ENCODE assay signal across 26 cellular contexts in genomic region chr7:80879849-80880248, GRCh38. TPM values are rescaled to one million over a fixed set of nuclear protein-coding genes. Genes with fewer than 3 reads are reported as not detected.
DNase-seq lines count a peak whose midpoint lies in the region; ATAC-seq, FAIRE-seq and TF ChIP-seq lines count a peak whose summit lies in the region.
"Had no signal": no experiment of that assay in that cellular context is flagged by ENCODE, and none has a peak within 500 bp of the region (broad histone marks: within the 10 kb centered on the region; RNA-seq: fewer than 3 reads in every experiment).

No MANE protein-coding gene starts in this region.

- TF ChIP-seq POLR2A in sigmoid colon (IDR thresholded peaks at IDR 0.05) (no peak), right lobe of liver (IDR thresholded peaks at IDR 0.05) (no peak)

- H3K36me3 ChIP-seq in astrocyte (ENCODE audit: insufficient read depth, low read length): peaks cover 4% of the 10 kb centered on the region
- H3K36me3 ChIP-seq in cardiac muscle cell: no peaks in the 10 kb centered on the region
- H3K36me3 ChIP-seq in sigmoid colon: no peaks in the 10 kb centered on the region
- no peaks in the 10 kb centered on the region for H3K36me3 ChIP-seq in right lobe of liver
- H3K36me3 ChIP-seq: lower lobe of right lung, neutrophil, uterus had no signal

- no peaks in the 10 kb centered on the region for H3K9me3 ChIP-seq in astrocyte (ENCODE audit: insufficient read depth, low read depth, low read length)
- H3K9me3 ChIP-seq in cardiac muscle cell (ENCODE audit: low read depth): no peaks in the 10 kb centered on the region
- H3K9me3 ChIP-seq in sigmoid colon: no peaks in the 10 kb centered on the region
- H3K9me3 ChIP-seq in right lobe of liver: no peaks in the 10 kb centered on the region
- H3K9me3 ChIP-seq: Caco-2, lower lobe of right lung, neutrophil, uterus had no signal

- TF ChIP-seq EP300 in sigmoid colon (IDR thresholded peaks at IDR 0.05): no peak

- peak; percentile 49 for FAIRE-seq in astrocyte (lab: Jason Lieb, UNC)

- H3K9me3 Mint-ChIP-seq in astrocyte (ENCODE audit: unreplicated experiment): no peaks in the 10 kb centered on the region
- H3K9me3 Mint-ChIP-seq: activated naive CD8-positive, alpha-beta T cell treated with anti-CD3 and anti-CD28 coated beads, Interleukin-2, amount 50 U/mL, for 24 hours; central memory CD8-positive, alpha-beta T cell had no signal

- H3K27ac ChIP-seq in astrocyte (ENCODE audit: low read depth, low read length) (no peak overlapping the region), cardiac muscle cell (no peak overlapping the region), sigmoid colon (peak overlapping the region in 3 of 4 donors; percentile 35 to 64 (median 46)), right lobe of liver (no peak overlapping the region)
- H3K27ac ChIP-seq: 22Rv1, HL-60, lower lobe of right lung, neutrophil, VCaP had no signal

- H3K4me3 Mint-ChIP-seq in astrocyte (ENCODE audit: unreplicated experiment): no peak overlapping the region
- H3K4me3 Mint-ChIP-seq: activated naive CD8-positive, alpha-beta T cell treated with anti-CD3 and anti-CD28 coated beads, Interleukin-2, amount 50 U/mL, for 24 hours; central memory CD8-positive, alpha-beta T cell; immature natural killer cell; T-helper 17 cell had no signal

- DNase-seq in DMS 273 (lab: John Stamatoyannopoulos, UW; ENCODE audit: unreplicated experiment) (peak; percentile 30), DMS 273 treated with DMSO at 0.1 percent for 48 hours (lab: John Stamatoyannopoulos, UW) (no peak), astrocyte (ENCODE audit: low read depth) (peak; percentile 72), cardiac muscle cell (ENCODE audit: low read depth in 1 of 2, low spot score in 1 of 2) (peak; percentile 15 to 52), sigmoid colon (no peak), right lobe of liver (no peak)
- DNase-seq: activated CD8-positive, alpha-beta memory T cell treated with anti-CD3 and anti-CD28 coated beads, Interleukin-2, amount 50 U/mL, for 48 hours; activated effector memory CD4-positive, alpha-beta T cell treated with Interleukin-2 at 50 U/mL for 16 hours; activated naive CD8-positive, alpha-beta T cell treated with anti-CD3 and anti-CD28 coated beads, Interleukin-2, amount 50 U/mL, for 24 hours; Caco-2; effector CD8-positive, alpha-beta T cell; immature natural killer cell; lower lobe of right lung; NCI-H1417 treated with DMSO at 0.1 percent for 48 hours; NCI-H524; SIG-M5; stimulated activated CD8-positive, alpha-beta memory T cell treated with anti-CD3 and anti-CD28 coated beads, Interleukin-4, amount 100 ng/mL, for 48 hours; T-helper 17 cell; uterus had no signal

- H2AFZ ChIP-seq in astrocyte (ENCODE audit: low read depth, low read length): no peak overlapping the region

- H3K4me1 Mint-ChIP-seq in astrocyte (ENCODE audit: low read depth, unreplicated experiment): peaks cover 58% of the 10 kb centered on the region
- H3K4me1 Mint-ChIP-seq: central memory CD8-positive, alpha-beta T cell; T-helper 17 cell had no signal

- H3K27me3 ChIP-seq in astrocyte (ENCODE audit: insufficient read depth, low read length) (no peaks in the 10 kb centered on the region), cardiac muscle cell (no peaks in the 10 kb centered on the region), sigmoid colon (no peaks in the 10 kb centered on the region), right lobe of liver (no peaks in the 10 kb centered on the region)
- H3K27me3 ChIP-seq: neutrophil, uterus had no signal

- H3K9ac ChIP-seq in astrocyte (ENCODE audit: low read length): no peak overlapping the region

- WGBS in sigmoid colon, 2 donors: 92 to 93% methylated on average over 5 of the region's 5 CpGs
- 50% methylated on average over 5 of the region's 5 CpGs for WGBS in right lobe of liver (ENCODE audit: insufficient coverage, low coverage, low lambda C conversion rate, missing lambda C conversion rate)

- peaks cover 6% of the 10 kb centered on the region for H3K79me2 ChIP-seq in astrocyte (ENCODE audit: insufficient read depth, low read length)

- TF ChIP-seq CTCF in astrocyte (IDR thresholded peaks at IDR 0.05; ENCODE audit: insufficient read depth, low read depth, low read length) (no peak), cardiac muscle cell (IDR thresholded peaks at IDR 0.05; ENCODE audit: low read depth, low read length) (no peak), sigmoid colon (IDR thresholded peaks at IDR 0.05) (no peak), right lobe of liver (IDR thresholded peaks at IDR 0.05) (no peak)

- H3K4me1 ChIP-seq in astrocyte (ENCODE audit: insufficient read depth, low read length) (peaks cover 36% of the 10 kb centered on the region), cardiac muscle cell (ENCODE audit: low read depth) (peaks cover 3% of the 10 kb centered on the region), sigmoid colon (peaks cover 0 to 54% (median 30%) of the 10 kb centered on the region in 4 donors), right lobe of liver (no peaks in the 10 kb centered on the region)

- H3K4me3 ChIP-seq in astrocyte (ENCODE audit: insufficient read depth, low read depth, low read length): no peak overlapping the region
- H3K4me3 ChIP-seq in cardiac muscle cell: no peak overlapping the region
- H3K4me3 ChIP-seq in sigmoid colon: no peak overlapping the region
- no peak overlapping the region for H3K4me3 ChIP-seq in right lobe of liver
- H3K4me3 ChIP-seq: lower lobe of right lung, uterus had no signal

- no peak overlapping the region for H3K4me2 ChIP-seq in astrocyte (ENCODE audit: low read length)

- intact Hi-C loops in sigmoid colon (cut with DNase I): no loop called here
- intact Hi-C loops in right lobe of liver (cut with DNase I): no loop called here

- H3K36me3 Mint-ChIP-seq in astrocyte (ENCODE audit: low read depth, unreplicated experiment): peaks cover 6% of the 10 kb centered on the region

- H3K27me3 Mint-ChIP-seq in astrocyte (ENCODE audit: low read depth, unreplicated experiment): no peaks in the 10 kb centered on the region
- H3K27me3 Mint-ChIP-seq: activated naive CD8-positive, alpha-beta T cell treated with anti-CD3 and anti-CD28 coated beads, Interleukin-2, amount 50 U/mL, for 24 hours; central memory CD8-positive, alpha-beta T cell; T-helper 17 cell had no signal

- no peaks in the 10 kb centered on the region for H4K20me1 ChIP-seq in astrocyte (ENCODE audit: insufficient read depth, low read length)

- ATAC-seq in right lobe of liver: no peak
- ATAC-seq in HG03280 (IDR thresholded peaks at IDR 0.05; ENCODE audit: unreplicated experiment): no peak
- no peak for ATAC-seq in GM19397 (IDR thresholded peaks at IDR 0.05; ENCODE audit: unreplicated experiment)
- ATAC-seq: activated naive CD8-positive, alpha-beta T cell treated with anti-CD3 and anti-CD28 coated beads, Interleukin-2, amount 50 U/mL, for 24 hours; lower lobe of right lung; T-helper 17 cell had no signal

- H3K27ac Mint-ChIP-seq in astrocyte (ENCODE audit: unreplicated experiment): peak overlapping the region; percentile 48
- H3K27ac Mint-ChIP-seq: activated naive CD8-positive, alpha-beta T cell treated with anti-CD3 and anti-CD28 coated beads, Interleukin-2, amount 50 U/mL, for 24 hours; immature natural killer cell; T-helper 17 cell had no signal

RNA-seq across cellular contexts. Expression of gene SEMA3C, which starts 39.0 kb away (rescaled TPM):
- total RNA-seq in astrocyte: 148 and 193 TPM in 2 replicates
- total RNA-seq in cardiac muscle cell: 36.2 and 53.5 TPM in 2 replicates
- polyA plus RNA-seq in cardiac muscle cell: 15.5 and 29.6 TPM in 2 replicates
- total RNA-seq in sigmoid colon: 100 to 1,000 TPM; 213 to 298 (median 250) TPM
- polyA plus RNA-seq in sigmoid colon: 10 to 100 TPM in 1 of 3 donors, 1 to 10 TPM in 2; 8.4 to 20.6 (median 8.6) TPM
- 1 to 10 TPM in 1 of 6 experiments, under 1 TPM in 5; 0.23 to 1.3 (median 0.53) TPM for total RNA-seq in right lobe of liver

Comparison
In these comparisons a context has a peak if more than half of its experiments do, and no peak if none do; other contexts are left out.
1. DNase-seq: peak in DMS 273 (single experiment), astrocyte (single experiment) and cardiac muscle cell (2 of 2); none in DMS 273 treated with DMSO at 0.1 percent for 48 hours (single experiment), sigmoid colon (single experiment) and right lobe of liver (0 of 3).
2. H3K27ac ChIP-seq: peak in sigmoid colon (3 of 4); none in astrocyte (single experiment), cardiac muscle cell (single experiment) and right lobe of liver (0 of 3).
3. RNA of gene SEMA3C, which starts 39.0 kb away (total RNA-seq): 213 to 298 TPM in sigmoid colon, 148 to 193 TPM in astrocyte and 36.2 to 53.5 TPM in cardiac muscle cell; 0.23 to 1.3 TPM in right lobe of liver; every median in the first group is over 10 times any median in the second.